ENCODE assay signal across 8 cellular contexts in the genomic region with DNA sequence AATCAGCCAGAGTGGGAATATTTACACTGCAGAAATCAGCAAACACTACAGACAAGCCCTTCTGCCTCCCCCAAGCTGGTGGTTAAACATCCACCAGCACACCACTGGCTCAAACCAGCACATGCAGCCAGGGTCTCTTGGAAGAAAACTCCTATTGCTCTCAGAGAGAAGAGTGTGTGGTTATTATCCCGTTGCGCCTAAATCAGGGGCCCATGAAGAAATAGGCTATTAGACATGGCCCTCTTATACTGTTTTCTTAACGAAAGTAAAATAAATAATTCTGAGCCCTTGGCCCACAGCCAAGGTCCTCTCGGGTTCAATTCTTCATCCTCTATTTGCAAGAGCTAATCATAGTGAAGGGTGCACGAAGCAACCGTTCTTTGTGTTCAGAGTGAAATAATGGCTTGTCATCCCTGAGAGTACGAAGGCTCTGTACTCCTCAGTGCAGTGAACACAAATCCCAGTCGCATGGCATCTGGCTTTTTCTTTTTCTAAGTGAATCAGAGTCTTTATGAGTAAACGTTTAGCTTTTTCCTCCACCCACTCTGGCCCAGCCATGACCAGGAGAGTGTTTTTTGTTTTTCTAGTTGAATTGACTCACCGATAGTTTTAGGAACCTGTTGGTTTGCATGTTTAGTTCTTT. TPM values are rescaled to one million over a fixed set of nuclear protein-coding genes. Genes with fewer than 3 reads are reported as not detected.
DNase-seq lines count a peak whose midpoint lies in the region; ATAC-seq, FAIRE-seq and TF ChIP-seq lines count a peak whose summit lies in the region.

No MANE protein-coding gene starts in this region.

- TF ChIP-seq POLR2A in H1 (IDR thresholded peaks at IDR 0.05; ENCODE audit: control extremely low read depth in 1 of 2, low read depth in 2 of 2, low read length in 2 of 2) = no peak

- no peaks in the 10 kb centered on the region for H3K36me3 ChIP-seq in H1 (ENCODE audit: control insufficient read depth in 2 of 4, insufficient read depth in 4 of 4, low read length in 3 of 4)

- no peak overlapping the region for H2BK5ac ChIP-seq in H1 (ENCODE audit: low read depth, low read length)

- no peaks in the 10 kb centered on the region for H3K9me3 Mint-ChIP-seq in activated naive CD8-positive, alpha-beta T cell treated with anti-CD3 and anti-CD28 coated beads, Interleukin-2, amount 50 U/mL, for 24 hours
- H3K9me3 Mint-ChIP-seq in activated naive CD8-positive, alpha-beta T cell treated with anti-CD3 and anti-CD28 coated beads for 36 hours = no peaks in the 10 kb centered on the region

- no peak overlapping the region for H3K14ac ChIP-seq in H1 (ENCODE audit: insufficient read length)

- H2BK12ac ChIP-seq in H1 (ENCODE audit: low read depth, low read length) = no peak overlapping the region

- POLR2A ChIA-PET in H1 (lab: Charles Lee; ENCODE audit: partially characterized antibody) = interaction anchor here (0.5 to 1.0 kb wide), 3 partner anchors 10 to 83 kb away, joined by 3 read pairs; no protein-coding TSS in a partner anchor

- H3K4me1 ChIP-seq in H1 (replicated peaks in 1 of 4; ENCODE audit: control insufficient read depth in 3 of 4, insufficient read depth in 4 of 4, low read length in 3 of 4) = peaks cover 0 to 6% (median 3%) of the 10 kb centered on the region in 4 experiments; a peak in 3 of 7 replicates

- no peak overlapping the region for H3K4me2 ChIP-seq in H1 (ENCODE audit: insufficient read depth in 1 of 2, low read depth in 2 of 2, low read length in 2 of 2)

- no peak for TF ChIP-seq RAD21 in H1 (IDR thresholded peaks at IDR 0.05 in 1 of 2, conservative IDR thresholded peaks at IDR 0.05 in 1 of 2; ENCODE audit: low read depth in 2 of 2, low read length in 2 of 2)

- no peaks in the 10 kb centered on the region for H3K79me2 ChIP-seq in H1 (ENCODE audit: control insufficient read depth in 1 of 2, insufficient read depth in 2 of 2, low read length in 2 of 2)

- H3K18ac ChIP-seq in H1 (ENCODE audit: extremely low read depth, low read length) = 0 out of 2 replicates have a peak overlapping the region, but pooled peaks have one; percentile 21

- no peaks in the 10 kb centered on the region for H3K27me3 ChIP-seq in H1 (replicated peaks in 1 of 4; ENCODE audit: control insufficient read depth in 3 of 4, extremely low read depth in 1 of 4, insufficient read depth in 3 of 4, low read length in 3 of 4)

- FAIRE-seq in H1 (lab: Jason Lieb, UNC) = no peak

- H3K36me3 Mint-ChIP-seq in activated naive CD8-positive, alpha-beta T cell treated with anti-CD3 and anti-CD28 coated beads, Interleukin-2, amount 50 U/mL, for 24 hours (ENCODE audit: low read depth) = no peaks in the 10 kb centered on the region
- no peaks in the 10 kb centered on the region for H3K36me3 Mint-ChIP-seq in activated naive CD8-positive, alpha-beta T cell treated with anti-CD3 and anti-CD28 coated beads for 36 hours

- peak overlapping the region; percentile 64 for H2AFZ ChIP-seq in H1 (ENCODE audit: low read length)

- H3K9ac ChIP-seq in H1 (replicated peaks in 1 of 4; ENCODE audit: extremely low read depth in 1 of 4, low read depth in 3 of 4, low read length in 3 of 4) = no peak overlapping the region; a peak in 1 of 7 replicates

- no peak overlapping the region for H3K23ac ChIP-seq in H1 (ENCODE audit: insufficient read length)

- 87% methylated on average over 10 of the region's 10 CpGs; no CpG with 5 or more reads in 1 of the 2 experiments for WGBS in H1 (ENCODE audit: extremely low coverage in 1 of 2, insufficient coverage in 1 of 2, insufficient read length in 1 of 2, insufficient replicate concordance in 2 of 2, low coverage in 1 of 2, low lambda C conversion rate in 2 of 2, missing lambda C conversion rate in 1 of 2), 2 experiments

- DNase-seq in activated naive CD8-positive, alpha-beta T cell treated with anti-CD3 and anti-CD28 coated beads, Interleukin-2, amount 50 U/mL, for 24 hours = peak; percentile 22
- no peak for DNase-seq in activated naive CD8-positive, alpha-beta T cell treated with anti-CD3 and anti-CD28 coated beads for 36 hours
- DNase-seq in NCI-H2227 treated with DMSO at 0.1 percent for 48 hours (lab: John Stamatoyannopoulos, UW) (peak; percentile 91), H1 (ENCODE audit: low read depth in 1 of 2, low spot score in 2 of 2) (no peak), OCI-M2 (lab: John Stamatoyannopoulos, UW; ENCODE audit: unreplicated experiment) (no peak), posterior vena cava (ENCODE audit: low spot score) (no peak)
- DNase-seq in stimulated activated CD4-positive, alpha-beta T cell treated with anti-CD3 and anti-CD28 coated beads, Interleukin-1b, Interleukin-23, amount 100 ng/mL, for 48 hours = peak; percentile 67

- H4K20me1 ChIP-seq in H1 (replicated peaks in 1 of 2; ENCODE audit: control insufficient read depth in 1 of 2, insufficient read depth in 2 of 2, low read length in 2 of 2) = no peaks in the 10 kb centered on the region

- peak; percentile 83 for ATAC-seq in activated naive CD8-positive, alpha-beta T cell treated with anti-CD3 and anti-CD28 coated beads, Interleukin-2, amount 50 U/mL, for 24 hours
- ATAC-seq in HG02973 (IDR thresholded peaks at IDR 0.05; ENCODE audit: unreplicated experiment) = peak; percentile 64

- H3K23me2 ChIP-seq in H1 (ENCODE audit: low read depth, low read length) = no peaks in the 10 kb centered on the region

- H3K4ac ChIP-seq in H1 (replicated peaks; ENCODE audit: insufficient read length, low read depth, low read length) = no peak overlapping the region

- H4K91ac ChIP-seq in H1 (replicated peaks; ENCODE audit: insufficient read length, low read length) = no peak overlapping the region

- H3K4me3 Mint-ChIP-seq in activated naive CD8-positive, alpha-beta T cell treated with anti-CD3 and anti-CD28 coated beads, Interleukin-2, amount 50 U/mL, for 24 hours = no peak overlapping the region
- H3K4me3 Mint-ChIP-seq in activated naive CD8-positive, alpha-beta T cell treated with anti-CD3 and anti-CD28 coated beads for 36 hours = no peak overlapping the region

- no peak overlapping the region for H4K5ac ChIP-seq in H1 (ENCODE audit: insufficient read length, low read depth, low read length)

- H3K4me1 Mint-ChIP-seq in activated naive CD8-positive, alpha-beta T cell treated with anti-CD3 and anti-CD28 coated beads, Interleukin-2, amount 50 U/mL, for 24 hours = peaks cover 12% of the 10 kb centered on the region
- H3K4me1 Mint-ChIP-seq in activated naive CD8-positive, alpha-beta T cell treated with anti-CD3 and anti-CD28 coated beads for 36 hours = peaks cover 5% of the 10 kb centered on the region

- H3K27ac ChIP-seq in H1 (ENCODE audit: low read depth, low read length) = no peak overlapping the region

- no peaks in the 10 kb centered on the region for H3K27me3 Mint-ChIP-seq in activated naive CD8-positive, alpha-beta T cell treated with anti-CD3 and anti-CD28 coated beads, Interleukin-2, amount 50 U/mL, for 24 hours
- H3K27me3 Mint-ChIP-seq in activated naive CD8-positive, alpha-beta T cell treated with anti-CD3 and anti-CD28 coated beads for 36 hours = peaks cover 6% of the 10 kb centered on the region

- H3K56ac ChIP-seq in H1 (replicated peaks; ENCODE audit: insufficient read length, low read depth, low read length) = no peak overlapping the region

- no peak overlapping the region; the same call in 1 of the 2 replicates for H2BK20ac ChIP-seq in H1 (ENCODE audit: low read length)

- H2BK120ac ChIP-seq in H1 (replicated peaks; ENCODE audit: low read depth, low read length) = no peak overlapping the region

- no peak overlapping the region for H2AK5ac ChIP-seq in H1 (ENCODE audit: low read depth, low read length)

- no peaks in the 10 kb centered on the region for H3K79me1 ChIP-seq in H1 (ENCODE audit: low read depth, low read length)

- TF ChIP-seq CTCF in H1 (IDR thresholded peaks at IDR 0.05; ENCODE audit: control extremely low read depth in 1 of 3, insufficient read depth in 1 of 3, low read depth in 1 of 3, low read length in 3 of 3) = no peak

- no peak overlapping the region for H4K8ac ChIP-seq in H1 (ENCODE audit: extremely low read depth, insufficient read depth, low read length)

- H2BK15ac ChIP-seq in H1 (ENCODE audit: low read length) = no peak overlapping the region

- intact Hi-C loops in posterior vena cava (cut with DNase I) = no loop called here

- H3K9me3 ChIP-seq in H1 (ENCODE audit: insufficient read depth in 2 of 2, low read depth in 1 of 2, low read length in 1 of 2) = no peaks in the 10 kb centered on the region

- CTCF ChIA-PET in H1 (lab: Charles Lee; ENCODE audit: partially characterized antibody) = interaction anchor here (0.6 kb wide), 2 partner anchors 754 to 868 kb away, joined by 3 to 8 read pairs; no protein-coding TSS in a partner anchor

- TF ChIP-seq EP300 in H1 (IDR thresholded peaks at IDR 0.05; ENCODE audit: borderline replicate concordance in 1 of 2, low read depth in 2 of 2, low read length in 2 of 2) = no peak

- no peak overlapping the region for H3K4me3 ChIP-seq in H1 (ENCODE audit: extremely low read depth in 1 of 4, insufficient read depth in 2 of 4, low read depth in 3 of 4, low read length in 4 of 4)

- H3K27ac Mint-ChIP-seq in activated naive CD8-positive, alpha-beta T cell treated with anti-CD3 and anti-CD28 coated beads, Interleukin-2, amount 50 U/mL, for 24 hours = peak overlapping the region; percentile 77
- no peak overlapping the region for H3K27ac Mint-ChIP-seq in activated naive CD8-positive, alpha-beta T cell treated with anti-CD3 and anti-CD28 coated beads for 36 hours

TF ChIP-seq in H1, 55 proteins besides CTCF, POLR2A, EP300 and RAD21:
- no peak for TF ChIP-seq POLR2AphosphoS5 (IDR thresholded peaks at IDR 0.05; ENCODE audit: low read depth, low read length)
- no peak for TF ChIP-seq SRF (IDR thresholded peaks at IDR 0.05; ENCODE audit: low read depth, low read length)
- no peak for TF ChIP-seq BACH1 (IDR thresholded peaks at IDR 0.05; ENCODE audit: low read length)
- no peak for TF ChIP-seq RFX5 (IDR thresholded peaks at IDR 0.05; ENCODE audit: borderline replicate concordance, low read depth, low read length)
- TF ChIP-seq RBBP5 (IDR thresholded peaks at IDR 0.05; ENCODE audit: borderline replicate concordance, low read depth, low read length) = no peak
- TF ChIP-seq CEBPB (IDR thresholded peaks at IDR 0.05; ENCODE audit: low read depth, low read length) = no peak
- no peak for TF ChIP-seq NRF1 (IDR thresholded peaks at IDR 0.05; ENCODE audit: low read depth, low read length)

RNA-seq across cellular contexts. Expression of a gene that starts 33.4 kb away (rescaled TPM):
- total RNA-seq in activated naive CD8-positive, alpha-beta T cell treated with anti-CD3 and anti-CD28 coated beads for 36 hours = under 1 TPM; 0.16 to 0.22 TPM
- total RNA-seq in H1 (2021; fragmentation: NEBNext Ultra II Directional; extraction: Animal tissue kit (Norgen Biotek cat#: 25700)) = 73.1 and 78.9 TPM in 2 replicates
- polyA plus RNA-seq in H1 (2011; rRNA removed) = 42.8 and 67.6 TPM in 2 replicates
- polyA plus RNA-seq in H1 (2011; cell fraction: cytosol; rRNA removed) = 66.0 TPM
- 101 TPM for polyA plus RNA-seq in H1 (2011; cell fraction: nucleus; rRNA removed)
- polyA plus RNA-seq in H1 (2012, experiment 1 of 2) = 31.2 to 39.0 TPM (median 33.4 TPM) in 4 replicates
- 15.2 TPM for polyA plus RNA-seq in H1 (2012, experiment 2 of 2)
- 49.4 TPM for polyA plus RNA-seq in H1 (2013, experiment 1 of 2)
- polyA plus RNA-seq in H1 (2013, experiment 2 of 2) = 50.7 TPM
- 41.2 and 61.3 TPM in 2 replicates for polyA minus RNA-seq in H1 (2011; rRNA and poly(A)+ RNA removed)
- 53.3 TPM for polyA minus RNA-seq in H1 (2011; cell fraction: cytosol; rRNA and poly(A)+ RNA removed)
- polyA minus RNA-seq in H1 (2011; cell fraction: nucleus; rRNA and poly(A)+ RNA removed) = 66.1 TPM
- 10 to 100 TPM; 12.5 to 22.6 TPM for total RNA-seq in posterior vena cava

Comparison
In these comparisons a context has a peak if more than half of its experiments do, and no peak if none do; other contexts are left out.
1. DNase-seq: peak in activated naive CD8-positive, alpha-beta T cell treated with anti-CD3 and anti-CD28 coated beads, Interleukin-2, amount 50 U/mL, for 24 hours (single experiment), NCI-H2227 treated with DMSO at 0.1 percent for 48 hours (single experiment) and stimulated activated CD4-positive, alpha-beta T cell treated with anti-CD3 and anti-CD28 coated beads, Interleukin-1b, Interleukin-23, amount 100 ng/mL, for 48 hours (single experiment); none in activated naive CD8-positive, alpha-beta T cell treated with anti-CD3 and anti-CD28 coated beads for 36 hours (single experiment), H1 (0 of 2), OCI-M2 (single experiment) and posterior vena cava (single experiment).
2. RNA of a gene that starts 33.4 kb away (total RNA-seq): 73.1 to 78.9 TPM in H1 and 12.5 to 22.6 TPM in posterior vena cava; 0.16 to 0.22 TPM in activated naive CD8-positive, alpha-beta T cell treated with anti-CD3 and anti-CD28 coated beads for 36 hours; every median in the first group is over 10 times any median in the second.